ENCODE assay signal across 34 cellular contexts in the genomic region with DNA sequence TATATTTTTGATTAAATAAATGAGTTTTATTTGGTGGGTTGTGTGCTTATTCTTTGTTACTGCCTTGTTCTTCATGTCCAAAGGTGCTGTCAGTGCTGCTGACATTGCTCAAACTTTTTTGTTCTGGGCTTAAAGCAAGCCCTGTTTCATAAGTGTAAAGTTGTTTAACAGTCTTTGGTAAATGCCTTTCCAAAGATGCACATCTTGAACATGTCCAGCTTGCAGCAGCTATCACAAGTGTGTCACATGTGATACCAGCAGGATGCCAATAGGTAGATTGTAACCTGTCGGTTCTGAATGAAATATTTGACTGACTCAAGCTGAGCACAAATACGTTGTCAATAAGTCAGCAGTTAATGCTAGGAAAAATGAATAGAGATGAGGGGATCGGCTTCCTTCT.
"Had no signal": no experiment of that assay in that cellular context is flagged by ENCODE, and none has a peak within 500 bp of the region (broad histone marks: within the 10 kb centered on the region; RNA-seq: fewer than 3 reads in every experiment).

No MANE protein-coding gene starts in this region.

- H3K27me3 ChIP-seq: ascending aorta, cardiac muscle cell, Peyer's patch, SJSA1 had no signal

- H3K36me3 Mint-ChIP-seq: activated naive CD8-positive, alpha-beta T cell treated with anti-CD3 and anti-CD28 coated beads for 36 hours; WTC11 had no signal

- H3K9ac ChIP-seq: KMS-11, SK-N-SH had no signal

- H3K9me3 Mint-ChIP-seq: T-helper 1 cell treated with Interleukin-12 subunit alpha and Interleukin-12 subunit beta and Interleukin-4 antibody, amounts not matched to agents 30 μg/mL and 1 μg/mL, for 36 hours; WTC11 had no signal

- H3K4me2 ChIP-seq: KMS-11, SK-N-SH had no signal

- H3K9me3 ChIP-seq: ascending aorta, Peyer's patch, SJSA1, SK-N-SH had no signal

- H3K36me3 ChIP-seq: ascending aorta, cardiac muscle cell, Peyer's patch, SJSA1 had no signal

- H3K27me3 Mint-ChIP-seq: activated CD8-positive, alpha-beta T cell treated with anti-CD3 and anti-CD28 coated beads for 36 hours; activated naive CD8-positive, alpha-beta T cell treated with anti-CD3 and anti-CD28 coated beads for 36 hours; activated T-helper 17 cell treated with anti-CD3 and anti-CD28 coated beads, Interleukin-2, amount 50 U/mL, for 72 hours; central memory CD8-positive, alpha-beta T cell had no signal

- DNase-seq: activated CD4-positive, alpha-beta T cell treated with anti-CD3 and anti-CD28 coated beads for 4 hours; activated CD4-positive, CD25-positive, alpha-beta regulatory T cell treated with anti-CD3 and anti-CD28 coated beads, Interleukin-2, amount 50 U/mL, for 72 hours; activated CD8-positive, alpha-beta T cell treated with anti-CD3 and anti-CD28 coated beads for 36 hours; activated effector memory CD4-positive, alpha-beta T cell treated with anti-CD3 and anti-CD28 coated beads, Interleukin-2, amount 50 U/mL, for 16 hours; activated naive CD4-positive, alpha-beta T cell; activated naive CD4-positive, alpha-beta T cell treated with anti-CD3 and anti-CD28 coated beads, Interleukin-2, amount 50 U/mL, for 16 hours; activated naive CD8-positive, alpha-beta T cell treated with anti-CD3 and anti-CD28 coated beads for 36 hours; activated T-cell treated with anti-CD3 and anti-CD28 coated beads, Interleukin-2, amount 50 U/mL, for 1 hour; activated T-cell treated with anti-CD3 and anti-CD28 coated beads, Interleukin-2, amount 50 U/mL, for 72 hours; amygdala; NCI-H1092 treated with DMSO at 0.1 percent for 48 hours; NCI-H146; NCI-H187; NCI-H2029 treated with DMSO at 0.1 percent for 48 hours; NCI-H2107; NCI-H226; NCI-H510A; NCI-H526; NCI-H748 treated with DMSO at 0.1 percent for 48 hours; NK-92 treated with Interleukin-12 subunit alpha and Interleukin-12 subunit beta, amount 100 ng/mL, for 24 hours; PC-3; Peyer's patch; RPMI8226; SHP77 treated with DMSO at 0.1 percent for 48 hours; SK-N-SH had no signal

- H3K4me1 ChIP-seq: ascending aorta, Peyer's patch had no signal

- H3K4me1 Mint-ChIP-seq: activated naive CD8-positive, alpha-beta T cell treated with anti-CD3 and anti-CD28 coated beads for 36 hours; activated T-helper 17 cell treated with anti-CD3 and anti-CD28 coated beads, Interleukin-2, amount 50 U/mL, for 72 hours; central memory CD8-positive, alpha-beta T cell had no signal

- ATAC-seq: activated CD8-positive, alpha-beta T cell treated with anti-CD3 and anti-CD28 coated beads for 36 hours; activated T-cell treated with anti-CD3 and anti-CD28 coated beads, Interleukin-2, amount 50 U/mL, for 72 hours; activated T-helper 17 cell treated with anti-CD3 and anti-CD28 coated beads, Interleukin-2, amount 50 U/mL, for 72 hours; PC-3; WTC11 had no signal

- H3K27ac Mint-ChIP-seq: activated CD8-positive, alpha-beta T cell treated with anti-CD3 and anti-CD28 coated beads for 36 hours; activated naive CD8-positive, alpha-beta T cell treated with anti-CD3 and anti-CD28 coated beads for 36 hours; activated T-cell treated with anti-CD3 and anti-CD28 coated beads, Interleukin-2, amount 50 U/mL, for 72 hours; activated T-helper 17 cell treated with anti-CD3 and anti-CD28 coated beads, Interleukin-2, amount 50 U/mL, for 72 hours; T-helper 1 cell treated with Interleukin-12 subunit alpha and Interleukin-12 subunit beta and Interleukin-4 antibody, amounts not matched to agents 30 μg/mL and 1 μg/mL, for 36 hours; T-helper 2 cell treated with Interferon-gamma antibody and Interleukin-4, amounts not matched to agents 5 μg/mL and 100 μg/mL, for 36 hours; WTC11 had no signal

- H3K27ac ChIP-seq: ascending aorta, cardiac muscle cell, KMS-11, Peyer's patch had no signal

- H3K4me3 Mint-ChIP-seq: activated CD8-positive, alpha-beta T cell treated with anti-CD3 and anti-CD28 coated beads for 36 hours; activated naive CD8-positive, alpha-beta T cell treated with anti-CD3 and anti-CD28 coated beads for 36 hours; activated T-cell treated with anti-CD3 and anti-CD28 coated beads, Interleukin-2, amount 50 U/mL, for 72 hours; activated T-helper 17 cell treated with anti-CD3 and anti-CD28 coated beads, Interleukin-2, amount 50 U/mL, for 72 hours; central memory CD8-positive, alpha-beta T cell; T-helper 1 cell treated with Interleukin-12 subunit alpha and Interleukin-12 subunit beta and Interleukin-4 antibody, amounts not matched to agents 30 μg/mL and 1 μg/mL, for 36 hours; T-helper 2 cell treated with Interferon-gamma antibody and Interleukin-4, amounts not matched to agents 5 μg/mL and 100 μg/mL, for 36 hours; WTC11 had no signal

- H3K4me3 ChIP-seq: ascending aorta, cardiac muscle cell, Peyer's patch, SJSA1 had no signal
